ENCODE assay signal across 1 cellular context in the genomic region with DNA sequence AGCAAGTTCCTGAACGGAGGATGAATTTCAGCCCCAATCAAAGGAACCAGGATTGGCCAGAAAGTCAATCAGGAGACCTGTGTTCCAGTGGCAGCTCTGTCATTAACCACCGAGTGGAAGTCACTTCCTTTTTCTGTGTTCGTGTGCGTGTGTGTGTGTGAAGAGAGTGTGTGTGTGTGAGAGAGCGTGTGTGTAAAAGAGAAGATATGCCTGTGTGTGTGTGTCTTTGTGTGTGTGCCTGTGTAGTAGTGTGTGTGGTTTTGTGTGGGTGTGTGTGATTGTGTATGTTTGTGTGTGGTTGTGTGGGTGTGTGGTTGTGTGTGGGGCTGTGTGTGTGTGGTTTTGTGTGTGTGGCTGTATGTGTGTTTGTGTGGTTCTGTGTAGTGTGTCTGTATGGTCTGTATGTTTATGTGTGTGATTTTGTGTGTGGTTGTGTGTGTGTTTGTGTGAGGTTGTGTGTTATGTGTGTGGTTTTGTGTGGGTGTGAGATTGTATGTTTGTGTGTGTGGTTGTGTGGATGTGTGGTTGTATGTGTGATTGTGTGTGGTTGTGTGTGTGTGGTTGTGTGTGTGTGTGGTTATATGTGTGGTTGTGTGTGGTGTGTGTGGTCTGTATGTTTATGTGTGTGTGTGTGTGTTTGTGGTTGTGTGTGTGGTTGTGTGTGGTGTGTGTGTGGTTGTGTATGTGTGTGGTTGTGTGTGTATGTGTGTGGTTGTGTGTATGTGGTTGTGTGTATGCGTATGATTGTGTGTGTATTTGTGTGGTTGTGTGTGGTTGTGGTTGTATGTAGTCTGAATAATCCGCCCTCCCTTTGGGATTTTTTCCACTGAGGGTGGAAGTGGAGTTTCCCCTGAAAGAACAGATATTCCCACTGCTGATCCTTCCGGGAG.
TF ChIP-seq lines count a peak whose summit lies in the region.

No MANE protein-coding gene starts in this region.

TF ChIP-seq in IMR-90, 13 proteins besides CTCF, POLR2A, EP300 and RAD21:
- TF ChIP-seq SMC3 (IDR thresholded peaks at IDR 0.05; ENCODE audit: low read depth, low read length) (no peak), RFX5 (IDR thresholded peaks at IDR 0.05; ENCODE audit: low read depth, low read length) (no peak)
